In genomic region chr4:1851160-1851559, GRCh38 we compare ENCODE assay signal across 19 cellular contexts. TPM values are rescaled to one million over a fixed set of nuclear protein-coding genes. Genes with fewer than 3 reads are reported as not detected.
DNase-seq lines count a peak whose midpoint lies in the region; ATAC-seq, FAIRE-seq and TF ChIP-seq lines count a peak whose summit lies in the region.
"Had no signal": no experiment of that assay in that cellular context is flagged by ENCODE, and none has a peak within 500 bp of the region (broad histone marks: within the 10 kb centered on the region; RNA-seq: fewer than 3 reads in every experiment).

No MANE protein-coding gene starts in this region.

- TF ChIP-seq CTCF in H9 (conservative IDR thresholded peaks at IDR 0.05) = peak; percentile 28; the same call in 2 of the 3 replicates

- H3K27ac ChIP-seq in H9 (ENCODE audit: insufficient read length, low read depth, low read length) = no peak overlapping the region
- H3K27ac ChIP-seq in subcutaneous abdominal adipose tissue (ENCODE audit: low read depth, low read length) = peak overlapping the region; percentile 90
- H3K27ac ChIP-seq: epithelial cell of prostate, hepatocyte, SJCRH30, WERI-Rb-1 had no signal

- H3K27me3 ChIP-seq in H9 (ENCODE audit: insufficient read depth, low read length) (no peaks in the 10 kb centered on the region), subcutaneous abdominal adipose tissue (ENCODE audit: control insufficient read depth in 5 of 5, insufficient read depth in 4 of 5, low read length in 5 of 5) (no peaks in the 10 kb centered on the region)
- H3K27me3 ChIP-seq: hepatocyte, SJCRH30, tibial nerve had no signal

- no CpG with 5 or more reads among the region's 11 CpGs for WGBS in H9 (ENCODE audit: extremely low coverage, insufficient read length, low lambda C conversion rate)

- H2BK12ac ChIP-seq in H9 (ENCODE audit: insufficient read length, low read depth, low read length) = no peak overlapping the region

- H3K4me3 ChIP-seq in subcutaneous abdominal adipose tissue (ENCODE audit: low read depth in 1 of 5, low read length in 5 of 5) = peak overlapping the region in 1 of 5 donors; percentile 0
- H3K4me3 ChIP-seq: hepatocyte, SJCRH30, tibial nerve had no signal

- no peak overlapping the region for H4K91ac ChIP-seq in H9 (ENCODE audit: insufficient read length, low read depth, low read length)

- intact Hi-C loops in left ventricle myocardium superior (cut with micrococcal nuclease) = no loop called here

- H3K9ac ChIP-seq in H9 (ENCODE audit: extremely low read depth, insufficient read length, low read length) (no peak overlapping the region), subcutaneous abdominal adipose tissue (ENCODE audit: low read length in 5 of 5) (peak overlapping the region in 3 of 5 donors; percentile 16 to 42 (median 20))

- H3K14ac ChIP-seq in H9 (ENCODE audit: insufficient read depth, low read length) = no peak overlapping the region

- peaks cover 12% of the 10 kb centered on the region for H3K27me3 Mint-ChIP-seq in H9 (ENCODE audit: low read depth)
- H3K27me3 Mint-ChIP-seq in T-helper 17 cell = no peaks in the 10 kb centered on the region
- H3K27me3 Mint-ChIP-seq: activated naive CD8-positive, alpha-beta T cell treated with anti-CD3 and anti-CD28 coated beads, Interleukin-2, amount 50 U/mL, for 24 hours; stimulated activated naive B cell treated with anti-CD40 and anti-IgM and Interleukin-4, amounts not matched to agents 10 μg/mL and 1 μg/mL and 100 μg/mL, for 72 hours had no signal

- H3K27ac Mint-ChIP-seq in H9 (peak overlapping the region in 1 of 3 experiments; percentile 68; a peak in 1 of 7 replicates), T-helper 17 cell (peak overlapping the region; percentile 39)
- H3K27ac Mint-ChIP-seq: activated naive CD8-positive, alpha-beta T cell treated with anti-CD3 and anti-CD28 coated beads, Interleukin-2, amount 50 U/mL, for 24 hours; stimulated activated naive B cell treated with anti-CD40 and anti-IgM and Interleukin-4, amounts not matched to agents 10 μg/mL and 1 μg/mL and 100 μg/mL, for 72 hours had no signal

- H2BK120ac ChIP-seq in H9 (ENCODE audit: low read depth, low read length, poor library complexity, severe bottlenecking) = no peak overlapping the region

- no peak overlapping the region for H4K5ac ChIP-seq in H9 (ENCODE audit: insufficient read length, low read depth, low read length)

- no peak overlapping the region for H3K23ac ChIP-seq in H9 (ENCODE audit: insufficient read length, low read depth, low read length)

- H3K4ac ChIP-seq in H9 (ENCODE audit: low read depth, low read length) = no peak overlapping the region

- H3K4me2 ChIP-seq in H9 (ENCODE audit: insufficient read depth, insufficient read length, low read length) = no peak overlapping the region
- H3K4me2 ChIP-seq: hepatocyte had no signal

- ATAC-seq in T-helper 17 cell (no peak), left ventricle myocardium superior (peak; percentile 22), GM21528 (IDR thresholded peaks at IDR 0.05; ENCODE audit: low FRiP score, unreplicated experiment) (no peak)
- ATAC-seq: activated naive CD8-positive, alpha-beta T cell treated with anti-CD3 and anti-CD28 coated beads, Interleukin-2, amount 50 U/mL, for 24 hours; stimulated activated naive B cell treated with anti-CD40 and anti-IgM and Interleukin-4, amounts not matched to agents 10 μg/mL and 1 μg/mL and 100 μg/mL, for 72 hours had no signal

- no peak for FAIRE-seq in GM12891 (lab: Jason Lieb, UNC)

- H2AK5ac ChIP-seq in H9 (ENCODE audit: insufficient read length, low read length) = no peak overlapping the region

- peaks cover 0 to 11% (median 3%) of the 10 kb centered on the region in 5 donors for H3K36me3 ChIP-seq in subcutaneous abdominal adipose tissue (ENCODE audit: control insufficient read depth in 5 of 5, insufficient read depth in 5 of 5, low read length in 5 of 5)

- no peak overlapping the region for H3K56ac ChIP-seq in H9 (ENCODE audit: insufficient read length, low read depth, low read length)

- H3T11ph ChIP-seq in H9 (ENCODE audit: low read length) = no peak overlapping the region

- H3K36me3 Mint-ChIP-seq in H9 (ENCODE audit: insufficient read depth in 1 of 3, low read depth in 3 of 3) (peaks cover 12 to 21% (median 15%) of the 10 kb centered on the region in 3 experiments), T-helper 17 cell (ENCODE audit: low read depth) (no peaks in the 10 kb centered on the region)

- no peak overlapping the region for H3K4me3 Mint-ChIP-seq in H9
- H3K4me3 Mint-ChIP-seq in T-helper 17 cell = no peak overlapping the region
- H3K4me3 Mint-ChIP-seq: activated naive CD8-positive, alpha-beta T cell treated with anti-CD3 and anti-CD28 coated beads, Interleukin-2, amount 50 U/mL, for 24 hours; stimulated activated naive B cell treated with anti-CD40 and anti-IgM and Interleukin-4, amounts not matched to agents 10 μg/mL and 1 μg/mL and 100 μg/mL, for 72 hours had no signal

- H3K79me1 ChIP-seq in H9 (ENCODE audit: insufficient read depth, low read depth, low read length, poor library complexity, severe bottlenecking) = no peaks in the 10 kb centered on the region

- no peak overlapping the region for H4K8ac ChIP-seq in H9 (replicated peaks; ENCODE audit: insufficient read length, low read depth, low read length)

- H2BK5ac ChIP-seq in H9 (ENCODE audit: insufficient read length, low read length) = no peak overlapping the region

- DNase-seq in H9 (no peak), T-helper 17 cell (no peak), left ventricle myocardium superior (no peak), GM12891 (ENCODE audit: insufficient read length, low spot score) (no peak)
- DNase-seq in stimulated activated naive CD4-positive, alpha-beta T cell treated with Interleukin-2 at 50 U/mL for 16 hours (lab: John Stamatoyannopoulos, UW) = no peak
- DNase-seq: activated CD4-positive, alpha-beta T cell treated with anti-CD3 and anti-CD28 coated beads, Interleukin-2, amount 50 U/mL, for 48 hours; activated effector memory CD4-positive, alpha-beta T cell treated with Interleukin-2 at 50 U/mL for 16 hours; activated naive CD8-positive, alpha-beta T cell treated with anti-CD3 and anti-CD28 coated beads, Interleukin-2, amount 50 U/mL, for 24 hours; mammary epithelial cell; NCI-H1694 treated with DMSO at 0.1 percent for 48 hours; SJCRH30; stimulated activated naive B cell treated with anti-CD40 and anti-IgM and Interleukin-4, amounts not matched to agents 10 μg/mL and 1 μg/mL and 100 μg/mL, for 72 hours; WERI-Rb-1 had no signal

- no peak overlapping the region for H2AFZ ChIP-seq in H9 (ENCODE audit: low read length)
- H2AFZ ChIP-seq: hepatocyte had no signal

- peaks cover 2% of the 10 kb centered on the region; the same call in 1 of the 2 replicates for H3K79me2 ChIP-seq in H9 (ENCODE audit: insufficient read depth, low read length)

- H2BK15ac ChIP-seq in H9 (ENCODE audit: low read depth, low read length) = no peak overlapping the region

- H3K9me3 ChIP-seq in H9 (ENCODE audit: control insufficient read depth, low read depth, low read length) (no peaks in the 10 kb centered on the region), T-helper 17 cell (ENCODE audit: control insufficient read depth, low read length, poor library complexity, severe bottlenecking) (no peaks in the 10 kb centered on the region), subcutaneous abdominal adipose tissue (ENCODE audit: control insufficient read depth in 5 of 5, low read length in 5 of 5) (no peaks in the 10 kb centered on the region)
- H3K9me3 ChIP-seq: SJCRH30, tibial nerve had no signal

- no peaks in the 10 kb centered on the region for H4K20me1 ChIP-seq in H9 (ENCODE audit: control insufficient read depth, insufficient read depth, insufficient read length)

- peaks cover 5% of the 10 kb centered on the region for H3K23me2 ChIP-seq in H9 (ENCODE audit: insufficient read length, low read depth, low read length, poor library complexity, severe bottlenecking)

- H3K18ac ChIP-seq in H9 (ENCODE audit: insufficient read length, low read depth, low read length) = no peak overlapping the region

- H3K4me1 ChIP-seq in H9 (ENCODE audit: insufficient read depth, low read length) = no peaks in the 10 kb centered on the region
- H3K4me1 ChIP-seq in subcutaneous abdominal adipose tissue (ENCODE audit: control insufficient read depth in 5 of 5, insufficient read depth in 5 of 5, low read length in 5 of 5) = peaks cover 5 to 58% (median 43%) of the 10 kb centered on the region in 5 donors
- H3K4me1 ChIP-seq: SJCRH30 had no signal

- no peak overlapping the region for H2BK20ac ChIP-seq in H9 (ENCODE audit: low read depth, low read length, poor library complexity, severe bottlenecking)

- TF ChIP-seq POLR2A in GM12891 (IDR thresholded peaks at IDR 0.05; ENCODE audit: low read depth, low read length) = no peak

- H3K4me1 Mint-ChIP-seq in H9 (peaks cover 12 to 19% of the 10 kb centered on the region in 2 experiments), T-helper 17 cell (peaks cover 25% of the 10 kb centered on the region)

- H3K9me3 Mint-ChIP-seq in H9 = no peaks in the 10 kb centered on the region
- H3K9me3 Mint-ChIP-seq: activated naive CD8-positive, alpha-beta T cell treated with anti-CD3 and anti-CD28 coated beads, Interleukin-2, amount 50 U/mL, for 24 hours; stimulated activated naive B cell treated with anti-CD40 and anti-IgM and Interleukin-4, amounts not matched to agents 10 μg/mL and 1 μg/mL and 100 μg/mL, for 72 hours had no signal

TF ChIP-seq in GM12891, 5 proteins besides CTCF, POLR2A, EP300 and RAD21:
- no peak for TF ChIP-seq PAX5 (IDR thresholded peaks at IDR 0.05; ENCODE audit: insufficient read depth, low read length, severe bottlenecking)
- TF ChIP-seq SPI1 (IDR thresholded peaks at IDR 0.05; ENCODE audit: low read depth, low read length) = no peak
- no peak for TF ChIP-seq TAF1 (IDR thresholded peaks at IDR 0.05; ENCODE audit: low read depth, low read length)
- TF ChIP-seq POLR2AphosphoS5 (IDR thresholded peaks at IDR 0.05; ENCODE audit: low read depth, low read length) = no peak
- TF ChIP-seq POU2F2 (IDR thresholded peaks at IDR 0.05; ENCODE audit: low read depth, low read length) = no peak

RNA-seq across cellular contexts. Expression of gene LETM1, which starts 4.8 kb away (rescaled TPM):
- total RNA-seq in H9 (2021) (41.3 and 43.4 TPM in 2 replicates), T-helper 17 cell (10 to 100 TPM; 34.4 to 41.4 TPM), left ventricle myocardium superior (46.2 TPM)
- polyA plus RNA-seq in GM12891 (2012; ENCODE audit: low read depth, missing spikeins) = 17.0 TPM

RNA-seq across cellular contexts. Expression of gene NSD2, which starts 20.0 kb away (rescaled TPM):
- total RNA-seq in H9 (2021) = 123 and 136 TPM in 2 replicates
- 10 to 100 TPM; 55.0 to 62.2 TPM for total RNA-seq in T-helper 17 cell
- 45.3 TPM for total RNA-seq in left ventricle myocardium superior
- polyA plus RNA-seq in GM12891 (2012; ENCODE audit: low read depth, missing spikeins) = 32.6 TPM

RNA-seq across cellular contexts. Expression of gene FGFR3, which starts 58.1 kb away (rescaled TPM):
- total RNA-seq in H9 (2021) (75.7 and 81.2 TPM in 2 replicates), T-helper 17 cell (under 1 TPM in 1 of 2 donors, not detected in 1; 0.12 TPM), left ventricle myocardium superior (1.7 TPM)
- polyA plus RNA-seq in GM12891 (2012; ENCODE audit: low read depth, missing spikeins) = 0.04 TPM
- total RNA-seq: OCI-LY7 had no signal

Comparison
In these comparisons a context has a peak if more than half of its experiments do, and no peak if none do; other contexts are left out.
1. RNA of gene FGFR3, which starts 58.1 kb away (total RNA-seq): 75.7 to 81.2 TPM in H9; 1.7 TPM in left ventricle myocardium superior (single experiment) and 0.12 TPM in T-helper 17 cell; every median in the first group is over 10 times any median in the second.